Comparison of ENCODE assay signal across 11 cellular contexts in the genomic region with DNA sequence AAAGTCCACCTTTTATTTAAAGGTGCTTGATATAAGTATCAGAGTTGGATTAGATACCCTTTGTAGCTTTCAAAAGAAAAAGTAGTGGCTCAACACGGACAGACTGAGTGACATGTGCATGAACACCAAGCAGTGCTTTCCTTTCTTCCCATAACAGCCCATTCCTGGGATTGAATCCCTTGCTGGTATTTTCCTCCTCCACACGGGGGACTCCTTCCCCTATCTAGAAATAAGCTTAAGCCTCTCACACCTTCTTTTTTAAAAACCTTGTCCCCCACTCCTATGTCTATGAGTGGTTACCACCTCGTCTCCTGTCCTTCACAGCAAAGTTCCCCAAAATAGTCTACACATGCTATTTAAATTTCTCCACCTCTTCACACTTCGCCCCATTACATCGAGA. TPM values are rescaled to one million over a fixed set of nuclear protein-coding genes. Genes with fewer than 3 reads are reported as not detected.
A peak's percentile ranks its signal among the peaks of the same experiment; 100 is the strongest.
DNase-seq lines count a peak whose midpoint lies in the region; ATAC-seq, FAIRE-seq and TF ChIP-seq lines count a peak whose summit lies in the region.
"Had no signal": no experiment of that assay in that cellular context is flagged by ENCODE, and none has a peak within 500 bp of the region (broad histone marks: within the 10 kb centered on the region; RNA-seq: fewer than 3 reads in every experiment).

No MANE protein-coding gene starts in this region.

- no peaks in the 10 kb centered on the region for H3K9me1 ChIP-seq in endothelial cell of umbilical vein (replicated peaks; ENCODE audit: control insufficient read depth, extremely low read depth, insufficient read depth, low read length)

- H3K4me1 ChIP-seq in endothelial cell of umbilical vein (ENCODE audit: control insufficient read depth, extremely low read depth, insufficient read depth, low read length): peaks cover 5% of the 10 kb centered on the region
- H3K4me1 ChIP-seq: testis had no signal

- H3K27ac ChIP-seq in endothelial cell of umbilical vein (ENCODE audit: insufficient read depth, low read depth, low read length): no peak overlapping the region
- H3K27ac ChIP-seq: testis had no signal

- no peak overlapping the region for H3K9ac ChIP-seq in endothelial cell of umbilical vein (replicated peaks; ENCODE audit: extremely low read depth, insufficient read depth, low read length)

- no peak overlapping the region for H3K27ac Mint-ChIP-seq in neural crest cell (ENCODE audit: unreplicated experiment)
- H3K27ac Mint-ChIP-seq in T-cell: no peak overlapping the region
- H3K27ac Mint-ChIP-seq: activated naive CD4-positive, alpha-beta T cell treated with anti-CD3 and anti-CD28 coated beads, Interleukin-2, amount 50 U/mL, for 24 hours had no signal

- TF ChIP-seq POLR2A in endothelial cell of umbilical vein (IDR thresholded peaks at IDR 0.05; ENCODE audit: low read depth, low read length): no peak

- no peaks in the 10 kb centered on the region for H3K36me3 ChIP-seq in endothelial cell of umbilical vein (ENCODE audit: control insufficient read depth in 2 of 2, extremely low read depth in 1 of 2, insufficient read depth in 2 of 2, low read length in 2 of 2)

- no peaks in the 10 kb centered on the region for H4K20me1 ChIP-seq in endothelial cell of umbilical vein (replicated peaks; ENCODE audit: control insufficient read depth, extremely low read depth, insufficient read depth, low read length)

- no peak overlapping the region for H2AFZ ChIP-seq in endothelial cell of umbilical vein (ENCODE audit: low read depth, low read length)

- no peak for ATAC-seq in T-cell (replicated peaks in 1 of 4)

- FAIRE-seq in endothelial cell of umbilical vein (lab: Jason Lieb, UNC): no peak
- FAIRE-seq in HTR-8/SVneo (lab: Jason Lieb, UNC): no peak

- no peaks in the 10 kb centered on the region for H3K27me3 ChIP-seq in endothelial cell of umbilical vein (ENCODE audit: control insufficient read depth in 2 of 2, insufficient read depth in 2 of 2, low read length in 2 of 2)
- H3K27me3 ChIP-seq: testis had no signal

- CTCF ChIA-PET in endothelial cell of umbilical vein (lab: Charles Lee): interaction anchor here (0.5 to 2.4 kb wide), 12 partner anchors 9 to 497 kb away, joined by 3 to 19 read pairs (median 4); partner anchors contain the start of gene GRPR
- CTCF ChIA-PET in T-cell (lab: Charles Lee): no interaction called here

- H3K27me3 Mint-ChIP-seq in neural crest cell (ENCODE audit: low read depth): no peaks in the 10 kb centered on the region
- H3K27me3 Mint-ChIP-seq in T-cell: no peaks in the 10 kb centered on the region
- H3K27me3 Mint-ChIP-seq: activated naive CD4-positive, alpha-beta T cell treated with anti-CD3 and anti-CD28 coated beads, Interleukin-2, amount 50 U/mL, for 24 hours had no signal

- peak in 1 of 2 donors; percentile 28 for TF ChIP-seq CTCF in endothelial cell of umbilical vein (IDR thresholded peaks at IDR 0.05; ENCODE audit: extremely low read depth in 1 of 2, insufficient read depth in 1 of 2, low read depth in 1 of 2, low read length in 2 of 2)
- TF ChIP-seq CTCF in neural crest cell (conservative IDR thresholded peaks at IDR 0.05): peak; percentile 48

- dilution Hi-C loops in endothelial cell of umbilical vein (cut with MboI; ENCODE audit: extremely low pct_ligation_motif_present, low sequenced_read_pairs): no loop called here

- H3K4me1 Mint-ChIP-seq in neural crest cell (peaks cover 49% of the 10 kb centered on the region), T-cell (peaks cover 18 to 40% (median 35%) of the 10 kb centered on the region in 3 donors)

- no peaks in the 10 kb centered on the region for H3K9me3 ChIP-seq in endothelial cell of umbilical vein (replicated peaks; ENCODE audit: control insufficient read depth, insufficient read depth, low read length)
- H3K9me3 ChIP-seq: testis had no signal

- H3K4me3 ChIP-seq in endothelial cell of umbilical vein (replicated peaks in 1 of 3; ENCODE audit: insufficient read depth in 1 of 3, low read depth in 1 of 3, low read length in 3 of 3): no peak overlapping the region
- H3K4me3 ChIP-seq: testis had no signal

- H3K36me3 Mint-ChIP-seq in neural crest cell (ENCODE audit: low read depth) (peaks cover 10% of the 10 kb centered on the region), T-cell (peaks cover 13% of the 10 kb centered on the region)

- DNase-seq in DMS114 treated with DMSO at 0.1 percent for 48 hours (lab: John Stamatoyannopoulos, UW; ENCODE audit: unreplicated experiment) (peak; percentile 17), NCI-H526 (lab: John Stamatoyannopoulos, UW) (peak; percentile 48 to 73), endothelial cell of umbilical vein (ENCODE audit: low read depth, low spot score) (peak; percentile 29), neural crest cell (ENCODE audit: low read depth, low spot score) (no peak), HTR-8/SVneo (ENCODE audit: insufficient read length, low spot score) (no peak), T-cell (no peak)
- DNase-seq in stimulated activated CD4-positive, alpha-beta T cell treated with anti-CD3 and anti-CD28 coated beads, Interleukin-4, amount 100 ng/mL, for 1 hour: no peak
- no peak for DNase-seq in activated CD8-positive, alpha-beta memory T cell treated with anti-CD3 and anti-CD28 coated beads for 24 hours
- DNase-seq: T-helper 1 cell, testis had no signal

- peak overlapping the region; percentile 65 for H3K4me3 Mint-ChIP-seq in neural crest cell
- no peak overlapping the region for H3K4me3 Mint-ChIP-seq in T-cell
- H3K4me3 Mint-ChIP-seq: activated naive CD4-positive, alpha-beta T cell treated with anti-CD3 and anti-CD28 coated beads, Interleukin-2, amount 50 U/mL, for 24 hours had no signal

- BruUV-seq in endothelial cell of umbilical vein (replicated peaks; lab: Mats Ljungman, UMichigan): no TSS peak

- no peak overlapping the region for H3K4me2 ChIP-seq in endothelial cell of umbilical vein (ENCODE audit: insufficient read depth, low read length)

- no peaks in the 10 kb centered on the region for H3K9me3 Mint-ChIP-seq in neural crest cell
- H3K9me3 Mint-ChIP-seq in T-cell: no peaks in the 10 kb centered on the region
- H3K9me3 Mint-ChIP-seq: activated naive CD4-positive, alpha-beta T cell treated with anti-CD3 and anti-CD28 coated beads, Interleukin-2, amount 50 U/mL, for 24 hours had no signal

- intact Hi-C loops in endothelial cell of umbilical vein (cut with micrococcal nuclease): no loop called here

- H3K79me2 ChIP-seq in endothelial cell of umbilical vein (ENCODE audit: control insufficient read depth, insufficient read depth, low read length): peaks cover 5% of the 10 kb centered on the region

- POLR2A ChIA-PET in endothelial cell of umbilical vein (lab: Charles Lee): no interaction called here
- POLR2A ChIA-PET in T-cell (lab: Charles Lee): no interaction called here

TF ChIP-seq in endothelial cell of umbilical vein, 7 proteins besides CTCF, POLR2A, EP300 and RAD21:
- TF ChIP-seq MAX (IDR thresholded peaks at IDR 0.05; ENCODE audit: insufficient read depth, insufficient read length): no peak
- TF ChIP-seq GATA2 (IDR thresholded peaks at IDR 0.05; ENCODE audit: insufficient read depth, insufficient read length, low read depth, low read length): no peak
TF ChIP-seq in endothelial cell of umbilical vein: peak in this region for 0.

RNA-seq across cellular contexts. Expression of gene AP1S2, which starts 5.1 kb away (rescaled TPM):
- total RNA-seq in endothelial cell of umbilical vein (25.0 and 37.3 TPM in 2 replicates), neural crest cell (136 and 141 TPM in 2 replicates), T-cell (10 to 100 TPM; 19.1 to 29.5 (median 25.3) TPM)
- 12.5 and 21.0 TPM in 2 replicates for polyA plus RNA-seq in endothelial cell of umbilical vein
- polyA plus RNA-seq in endothelial cell of umbilical vein (2011; cell fraction: cytosol; rRNA removed): 25.1 and 25.6 TPM in 2 replicates
- 16.1 and 24.4 TPM in 2 replicates for polyA plus RNA-seq in endothelial cell of umbilical vein (2011; cell fraction: nucleus; rRNA removed)
- 24.2 and 36.3 TPM in 2 replicates for polyA plus RNA-seq in endothelial cell of umbilical vein (2012)
- polyA minus RNA-seq in endothelial cell of umbilical vein: 24.4 and 46.8 TPM in 2 replicates
- 6.8 TPM for polyA minus RNA-seq in endothelial cell of umbilical vein (2011; cell fraction: cytosol; rRNA and poly(A)+ RNA removed)
- polyA minus RNA-seq in endothelial cell of umbilical vein (2011; cell fraction: nucleus; rRNA and poly(A)+ RNA removed): 13.6 and 13.7 TPM in 2 replicates

RNA-seq across cellular contexts. Expression of gene ZRSR2, which starts 59.3 kb away (rescaled TPM):
- 8.1 and 9.4 TPM in 2 replicates for total RNA-seq in endothelial cell of umbilical vein
- 2.4 and 3.3 TPM in 2 replicates for polyA plus RNA-seq in endothelial cell of umbilical vein
- polyA plus RNA-seq in endothelial cell of umbilical vein (2011; cell fraction: cytosol; rRNA removed): 4.2 and 4.4 TPM in 2 replicates
- polyA plus RNA-seq in endothelial cell of umbilical vein (2011; cell fraction: nucleus; rRNA removed): 9.7 and 14.8 TPM in 2 replicates
- polyA plus RNA-seq in endothelial cell of umbilical vein (2012): 9.5 and 11.4 TPM in 2 replicates
- polyA minus RNA-seq in endothelial cell of umbilical vein: 1.9 and 2.3 TPM in 2 replicates
- polyA minus RNA-seq in endothelial cell of umbilical vein (2011; cell fraction: cytosol; rRNA and poly(A)+ RNA removed): 2.4 TPM
- 3.1 and 3.2 TPM in 2 replicates for polyA minus RNA-seq in endothelial cell of umbilical vein (2011; cell fraction: nucleus; rRNA and poly(A)+ RNA removed)
- 14.6 and 14.9 TPM in 2 replicates for total RNA-seq in neural crest cell
- total RNA-seq in T-cell: 10 to 100 TPM; 18.5 to 35.4 (median 21.6) TPM

Comparison
In these comparisons a context has a peak if more than half of its experiments do, and no peak if none do; other contexts are left out.
1. DNase-seq: peak in DMS114 treated with DMSO at 0.1 percent for 48 hours (single experiment), NCI-H526 (2 of 2) and endothelial cell of umbilical vein (single experiment); none in neural crest cell (single experiment), stimulated activated CD4-positive, alpha-beta T cell treated with anti-CD3 and anti-CD28 coated beads, Interleukin-4, amount 100 ng/mL, for 1 hour (single experiment), HTR-8/SVneo (single experiment), activated CD8-positive, alpha-beta memory T cell treated with anti-CD3 and anti-CD28 coated beads for 24 hours (single experiment) and T-cell (0 of 34).